Comparison of ENCODE assay signal across 1 cellular context in genomic region chr10:11603741-11604140, GRCh38.
TF ChIP-seq lines count a peak whose summit lies in the region.

No MANE protein-coding gene starts in this region.

TF ChIP-seq in WTC11, 78 proteins besides CTCF, POLR2A, EP300 and RAD21 (continued from another document):
- TF ChIP-seq USF1 (CRISPR knock-in tag; IDR thresholded peaks at IDR 0.05) (no peak), FOXJ3 (CRISPR knock-in tag; IDR thresholded peaks at IDR 0.05; ENCODE audit: borderline replicate concordance) (no peak), AFF4 (CRISPR knock-in tag; IDR thresholded peaks at IDR 0.05; ENCODE audit: borderline replicate concordance) (no peak), E2F5 (CRISPR knock-in tag; IDR thresholded peaks at IDR 0.05) (no peak), KAT7 (CRISPR knock-in tag; IDR thresholded peaks at IDR 0.05; ENCODE audit: borderline replicate concordance) (no peak)
